7 cellular contexts compared by ENCODE assay signal in the genomic region with DNA sequence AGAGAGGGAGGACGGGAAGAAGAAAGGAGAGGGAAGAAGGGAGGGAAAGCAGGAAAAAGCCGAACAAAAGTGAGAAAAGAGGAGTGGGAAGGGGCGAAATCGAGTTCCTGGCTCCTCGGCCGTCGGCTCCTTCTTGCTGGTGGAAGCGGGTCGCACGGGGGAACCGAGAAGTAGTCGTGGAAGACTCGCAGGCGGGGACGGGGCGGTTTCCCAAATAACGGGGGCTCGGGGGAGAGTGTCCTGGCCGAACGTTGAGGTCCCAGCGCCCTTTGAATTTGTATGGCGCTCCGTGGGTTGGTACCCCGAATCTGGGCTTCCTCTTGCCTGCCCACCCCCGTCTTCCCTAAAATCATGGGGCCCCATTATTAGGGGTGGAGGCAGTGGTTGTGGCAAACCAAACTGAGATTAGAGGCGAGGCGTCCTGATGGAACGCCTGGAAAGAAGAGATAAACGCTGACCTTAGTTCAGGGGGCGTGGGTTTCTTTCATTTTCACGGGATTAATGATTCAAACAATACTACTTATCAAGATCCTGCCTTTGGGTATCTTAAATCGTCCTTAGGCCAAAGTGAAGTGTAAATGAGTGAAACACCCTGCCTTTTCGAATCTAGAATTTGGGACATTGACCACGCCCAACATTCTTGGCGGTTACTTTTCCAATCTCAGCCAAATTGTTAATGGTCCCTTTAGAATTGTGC. TPM values are rescaled to one million over a fixed set of nuclear protein-coding genes. Genes with fewer than 3 reads are reported as not detected.
DNase-seq lines count a peak whose midpoint lies in the region; ATAC-seq, FAIRE-seq and TF ChIP-seq lines count a peak whose summit lies in the region.

No MANE protein-coding gene starts in this region.

- in situ Hi-C loops in GM13976 (cut with MboI; ENCODE audit: low sequenced_read_pairs, unreplicated experiment) = loop anchor here (10.0 kb wide), 1 partner anchor 170 kb away; no protein-coding TSS in a partner anchor

- H3K27me3 ChIP-seq in Peyer's patch = no peaks in the 10 kb centered on the region
- H3K27me3 ChIP-seq in colonic mucosa = no peaks in the 10 kb centered on the region
- no peaks in the 10 kb centered on the region for H3K27me3 ChIP-seq in lung (ENCODE audit: control insufficient read depth, insufficient read depth)
- peaks cover 2% of the 10 kb centered on the region for H3K27me3 ChIP-seq in thymus (ENCODE audit: control insufficient read depth, insufficient read depth)

- ATAC-seq in lung (ENCODE audit: insufficient read depth, low FRiP score) = no peak

- H3K36me3 ChIP-seq in Peyer's patch (no peaks in the 10 kb centered on the region), colonic mucosa (no peaks in the 10 kb centered on the region), lung (ENCODE audit: control insufficient read depth in 2 of 2, insufficient read depth in 2 of 2, low read length in 2 of 2) (no peaks in the 10 kb centered on the region), thymus (ENCODE audit: control insufficient read depth, insufficient read depth) (no peaks in the 10 kb centered on the region)

- H3K4me1 ChIP-seq in Peyer's patch (peaks cover 0 to 21% (median 0%) of the 10 kb centered on the region in 4 donors), colonic mucosa (peaks cover 11% of the 10 kb centered on the region), lung (ENCODE audit: control insufficient read depth in 2 of 2, insufficient read depth in 2 of 2, low read length in 2 of 2) (peaks cover 0 to 4% of the 10 kb centered on the region in 2 donors), thymus (ENCODE audit: control insufficient read depth, insufficient read depth, low read length) (peaks cover 3% of the 10 kb centered on the region)

- no peak for TF ChIP-seq POLR2A in Peyer's patch (IDR thresholded peaks at IDR 0.05)

- no peak for FAIRE-seq in GM19239 (lab: Jason Lieb, UNC)

- H3K9me3 ChIP-seq in Peyer's patch (no peaks in the 10 kb centered on the region), colonic mucosa (no peaks in the 10 kb centered on the region), lung (ENCODE audit: control insufficient read depth in 2 of 2, insufficient read depth in 1 of 2, low read length in 1 of 2) (no peaks in the 10 kb centered on the region), thymus (ENCODE audit: control insufficient read depth) (no peaks in the 10 kb centered on the region)

- WGBS in lung, 2 donors = 1 to 2% methylated on average over 35 of the region's 35 CpGs
- WGBS in thymus = 3% methylated on average over 35 of the region's 35 CpGs

- DNase-seq in GM19239 (ENCODE audit: insufficient read length, low spot score) (peak; percentile 24), Peyer's patch (peak in 1 of 3 donors; percentile 61), colonic mucosa (no peak), lung (ENCODE audit: low spot score) (peak; percentile 32), GM13976 (ENCODE audit: low spot score) (no peak), NCI-H510A (lab: John Stamatoyannopoulos, UW) (no peak)

- intact Hi-C loops in colonic mucosa (cut with DNase I) = loop anchor here (5.0 kb wide), 1 partner anchor 97 kb away; a partner anchor contains a TSS

- H3K27ac ChIP-seq in Peyer's patch = peak overlapping the region; percentile 80 to 99 (median 88)
- peak overlapping the region; percentile 40 for H3K27ac ChIP-seq in colonic mucosa
- peak overlapping the region; percentile 78 to 85 for H3K27ac ChIP-seq in lung (ENCODE audit: low read depth in 1 of 2, low read length in 1 of 2)
- peak overlapping the region; percentile 78 for H3K27ac ChIP-seq in thymus (ENCODE audit: low read depth)

- H3K4me3 ChIP-seq in Peyer's patch = peak overlapping the region; percentile 87 to 99 (median 94)
- H3K4me3 ChIP-seq in colonic mucosa = peak overlapping the region; percentile 60
- peak overlapping the region; percentile 62 for H3K4me3 ChIP-seq in lung
- peak overlapping the region; percentile 91 for H3K4me3 ChIP-seq in thymus (ENCODE audit: low read length)

- no peak for TF ChIP-seq CTCF in Peyer's patch (IDR thresholded peaks at IDR 0.05)
- TF ChIP-seq CTCF in colonic mucosa (IDR thresholded peaks at IDR 0.05) = no peak
- TF ChIP-seq CTCF in lung (IDR thresholded peaks at IDR 0.05; ENCODE audit: control extremely low read depth, extremely low read depth) = no peak
- no peak for TF ChIP-seq CTCF in GM13976 (IDR thresholded peaks at IDR 0.05; ENCODE audit: borderline replicate concordance, control extremely low read depth, extremely low read depth, insufficient read depth, missing control alignments)

- H3K9ac ChIP-seq in colonic mucosa (ENCODE audit: low read depth in 2 of 2, low read length in 2 of 2) = peak overlapping the region; percentile 70 to 77

RNA-seq across cellular contexts. Expression of a gene that starts 0.9 kb away (rescaled TPM):
- total RNA-seq in Peyer's patch (10 to 100 TPM; 21.6 to 38.2 (median 25.2) TPM), colonic mucosa (10 to 100 TPM; 15.4 to 24.3 TPM), lung (10 to 100 TPM; 11.7 to 53.5 TPM)
- polyA plus RNA-seq in lung (10 to 100 TPM in 1 of 2 donors, 1 to 10 TPM in 1; 8.1 to 10.9 TPM), thymus (17.8 TPM)

Comparison
In these comparisons a context has a peak if more than half of its experiments do, and no peak if none do; other contexts are left out.
1. DNase-seq: peak in GM19239 (single experiment) and lung (single experiment); none in colonic mucosa (single experiment), GM13976 (single experiment) and NCI-H510A (single experiment).
2. Peak in every context shown above with its lines, with median percentiles within 50 percentile points of each other: H3K27ac ChIP-seq and H3K4me3 ChIP-seq.